Comparison of ENCODE assay signal across 28 cellular contexts in the genomic region with DNA sequence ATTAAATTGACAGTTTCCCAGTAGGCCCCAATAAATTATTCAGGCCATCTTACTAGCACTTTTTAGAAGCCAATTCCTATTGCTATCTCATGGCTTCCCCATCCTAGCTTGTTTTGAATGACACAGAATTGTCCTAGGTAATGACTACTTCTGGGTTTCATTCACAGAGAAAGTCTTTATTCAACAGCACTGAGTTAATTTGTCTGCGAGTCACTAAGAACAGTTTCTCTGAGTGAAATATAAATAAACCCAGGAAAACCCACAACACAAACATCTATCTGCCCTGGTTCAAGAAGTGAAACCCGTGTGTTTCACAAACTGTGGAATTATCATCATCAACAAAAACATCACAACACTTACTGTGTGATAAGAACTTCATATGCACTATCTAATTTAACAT.
"Had no signal": no experiment of that assay in that cellular context is flagged by ENCODE, and none has a peak within 500 bp of the region (broad histone marks: within the 10 kb centered on the region; RNA-seq: fewer than 3 reads in every experiment).

No MANE protein-coding gene starts in this region.

- DNase-seq: activated CD4-positive, alpha-beta memory T cell treated with anti-CD3 and anti-CD28 coated beads, Interleukin-2, amount 10 ng/mL, durations not matched to agents 7 days and 5 days; activated CD4-positive, alpha-beta T cell treated with anti-CD3 and anti-CD28 coated beads for 4 hours; activated CD4-positive, alpha-beta T cell treated with anti-CD3 and anti-CD28 coated beads, Interleukin-2, amount 10 ng/mL, durations not matched to agents 7 days and 5 days; activated CD4-positive, alpha-beta T cell treated with anti-CD3 and anti-CD28 coated beads, Interleukin-2, amount 50 U/mL, for 4 hours; activated CD4-positive, CD25-positive, alpha-beta regulatory T cell; activated CD4-positive, CD25-positive, alpha-beta regulatory T cell treated with anti-CD3 and anti-CD28 coated beads, Interleukin-2, amount 50 U/mL, for 72 hours; activated CD8-positive, alpha-beta memory T cell treated with anti-CD3 and anti-CD28 coated beads, Interleukin-2, amount 50 U/mL, for 48 hours; activated gamma-delta T cell; activated naive CD4-positive, alpha-beta T cell; activated naive CD4-positive, alpha-beta T cell treated with anti-CD3 and anti-CD28 coated beads, Interleukin-2, amount 10 ng/mL, durations not matched to agents 7 days and 5 days; activated naive CD8-positive, alpha-beta T cell treated with anti-CD3 and anti-CD28 coated beads, Interleukin-2, amount 10 ng/mL, durations not matched to agents 7 days and 5 days; activated T-cell treated with anti-CD3 and anti-CD28 coated beads for 4 hours; activated T-cell treated with anti-CD3 and anti-CD28 coated beads, Interleukin-2, amount 50 U/mL, for 24 hours; activated T-cell treated with anti-CD3 and anti-CD28 coated beads, Interleukin-2, amount 50 U/mL, for 72 hours; caudate nucleus; cortex of kidney; dermis blood vessel endothelial cell; effector CD4-positive, alpha-beta T cell; effector memory CD8-positive, alpha-beta T cell; esophagus squamous epithelium; foreskin melanocyte; T-helper 1 cell; T-helper 17 cell; T1000 had no signal

- FAIRE-seq: astrocyte, colon had no signal

- H3K9me3 ChIP-seq: esophagus squamous epithelium, gastroesophageal sphincter had no signal

- H3K36me3 ChIP-seq: esophagus squamous epithelium, gastroesophageal sphincter had no signal

- H3K27me3 ChIP-seq: esophagus squamous epithelium, gastroesophageal sphincter had no signal

- ATAC-seq: activated naive CD4-positive, alpha-beta T cell treated with anti-CD3 and anti-CD28 coated beads, Interleukin-2, amount 50 U/mL, for 72 hours; activated T-cell treated with anti-CD3 and anti-CD28 coated beads, Interleukin-2, amount 50 U/mL, for 72 hours; effector memory CD8-positive, alpha-beta T cell; gastroesophageal sphincter; T-helper 17 cell had no signal

- H3K4me1 ChIP-seq: esophagus squamous epithelium, gastroesophageal sphincter had no signal

- H3K4me3 ChIP-seq: esophagus squamous epithelium, gastroesophageal sphincter had no signal

- H3K27ac ChIP-seq: esophagus squamous epithelium, gastroesophageal sphincter had no signal
